In genomic region chr14:99270491-99271287, GRCh38 we compare ENCODE assay signal across 8 cellular contexts. TPM values are rescaled to one million over a fixed set of nuclear protein-coding genes. Genes with fewer than 3 reads are reported as not detected.
A peak's percentile ranks its signal among the peaks of the same experiment; 100 is the strongest.
DNase-seq lines count a peak whose midpoint lies in the region; ATAC-seq and TF ChIP-seq lines count a peak whose summit lies in the region.

No MANE protein-coding gene starts in this region.

- 1 to 2% (median 2%) methylated on average over 52 to 84 of the region's 84 CpGs for WGBS in ovary, 3 donors

- TF ChIP-seq POLR2A in ovary (IDR thresholded peaks at IDR 0.05), result no peak

- no peak for TF ChIP-seq CTCF in dorsolateral prefrontal cortex (IDR thresholded peaks at IDR 0.05 in 54 of 56, conservative IDR thresholded peaks at IDR 0.05 in 2 of 56; ENCODE audit: low read depth in 1 of 56, partially characterized antibody in 56 of 56)
- no peak for TF ChIP-seq CTCF in ovary (IDR thresholded peaks at IDR 0.05)

- peak overlapping the region in 41 of 59 donors; percentile 17 to 82 (median 66) for H3K27ac ChIP-seq in dorsolateral prefrontal cortex
- H3K27ac ChIP-seq in ovary, result no peak overlapping the region

- H3K36me3 ChIP-seq in H7 (replicated peaks; ENCODE audit: control insufficient read depth, insufficient read depth, low read length), result no peaks in the 10 kb centered on the region
- H3K36me3 ChIP-seq in ovary, result no peaks in the 10 kb centered on the region

- peak; percentile 91 for DNase-seq in H7
- peak; percentile 39 for DNase-seq in NCI-H526 treated with DMSO at 0.1 percent for 48 hours (lab: John Stamatoyannopoulos, UW)
- DNase-seq in dorsolateral prefrontal cortex, result no peak
- no peak for DNase-seq in ovary
- no peak for DNase-seq in KBM-7
- DNase-seq in islet precursor cell, result no peak

- H3K9me3 ChIP-seq in ovary, result no peaks in the 10 kb centered on the region

- in situ Hi-C loops in KBM-7 (cut with MboI; ENCODE audit: low pct_unique_long_range_greater_than_20kb, low sequenced_read_pairs), result no loop called here

- peak overlapping the region; percentile 78 for H3K4me3 ChIP-seq in H7 (ENCODE audit: insufficient read depth, low read depth, low read length)
- peak overlapping the region; percentile 7 to 72 (median 55) for H3K4me3 ChIP-seq in dorsolateral prefrontal cortex
- peak overlapping the region; percentile 28 for H3K4me3 ChIP-seq in ovary

- peaks cover 11% of the 10 kb centered on the region; the same call in 1 of the 2 replicates for H3K27me3 ChIP-seq in H7 (ENCODE audit: control insufficient read depth, insufficient read depth, low read length)
- H3K27me3 ChIP-seq in dorsolateral prefrontal cortex, result peaks cover 0 to 87% (median 66%) of the 10 kb centered on the region in 45 donors
- no peaks in the 10 kb centered on the region for H3K27me3 ChIP-seq in ovary

- H3K4me1 ChIP-seq in ovary (ENCODE audit: insufficient read depth), result peaks cover 9% of the 10 kb centered on the region

- TF ChIP-seq EP300 in ovary (IDR thresholded peaks at IDR 0.05), result no peak

- intact Hi-C loops in dorsolateral prefrontal cortex (cut with DNase I) (no loop called here), ovary (cut with DNase I) (no loop called here)

- no peak for ATAC-seq in GM21526 (IDR thresholded peaks at IDR 0.05; ENCODE audit: low FRiP score, unreplicated experiment)
- no peak for ATAC-seq in HG03135 (IDR thresholded peaks at IDR 0.05; ENCODE audit: unreplicated experiment)

RNA-seq across cellular contexts. Expression of gene BCL11B, which starts 1.3 kb away (rescaled TPM):
- total RNA-seq in H7 (2014; rRNA removed; shearing (Covaris generic)), result 5.7 and 6.1 TPM in 2 replicates
- total RNA-seq in dorsolateral prefrontal cortex, result 10 to 100 TPM in 75 of 120 experiments, 1 to 10 TPM in 45; 3.3 to 16.0 (median 10.5) TPM
- total RNA-seq in ovary, result under 1 TPM; 0.20 to 0.84 (median 0.46) TPM
- under 1 TPM; 0.08 to 0.33 TPM for polyA plus RNA-seq in ovary

Comparison
In these comparisons a context has a peak if more than half of its experiments do, and no peak if none do; other contexts are left out.
1. DNase-seq: peak in H7 (single experiment) and NCI-H526 treated with DMSO at 0.1 percent for 48 hours (single experiment); none in dorsolateral prefrontal cortex (0 of 10), ovary (0 of 5), KBM-7 (single experiment) and islet precursor cell (single experiment).
2. H3K4me3 ChIP-seq: peak in every context shown above with its lines; median percentile 78 in H7; 55 in dorsolateral prefrontal cortex; 28 in ovary.
3. H3K27ac ChIP-seq: peak in dorsolateral prefrontal cortex (41 of 59); none in ovary (0 of 2).